In genomic region chr18:58538604-58539386, GRCh38 we compare ENCODE assay signal across 1 cellular context.
A peak's percentile ranks its signal among the peaks of the same experiment; 100 is the strongest.
TF ChIP-seq lines count a peak whose summit lies in the region.

No MANE protein-coding gene starts in this region.

TF ChIP-seq in HepG2, 621 proteins besides CTCF, POLR2A, EP300 and RAD21 (continued from another document and continues in another):
- TF ChIP-seq SNAPC5 (CRISPR knock-in tag; IDR thresholded peaks at IDR 0.05; ENCODE audit: borderline replicate concordance) (no peak), SP2 (CRISPR knock-in tag; IDR thresholded peaks at IDR 0.05) (peak; percentile 51; the same call in 1 of the 2 replicates), ASH2L (IDR thresholded peaks at IDR 0.05; ENCODE audit: insufficient read length, low read depth, low read length) (peak; percentile 46), RARA (CRISPR knock-in tag; IDR thresholded peaks at IDR 0.05) (peak; percentile 50), HNRNPLL (IDR thresholded peaks at IDR 0.05; ENCODE audit: low read depth, low read length, poor library complexity, severe bottlenecking) (no peak), SAP130 (CRISPR knock-in tag; IDR thresholded peaks at IDR 0.05; ENCODE audit: low read depth) (peak; percentile 57), ARNTL (CRISPR knock-in tag; IDR thresholded peaks at IDR 0.05) (0 out of 2 replicates have a peak, but pooled peaks have one; percentile 26), ZNF335 (CRISPR knock-in tag; IDR thresholded peaks at IDR 0.05) (0 out of 2 replicates have a peak, but pooled peaks have one; percentile 27), ZBTB20 (CRISPR knock-in tag; IDR thresholded peaks at IDR 0.05; ENCODE audit: borderline replicate concordance, low read depth) (no peak), MIXL1 (CRISPR knock-in tag; IDR thresholded peaks at IDR 0.05) (peak; percentile 47; the same call in 1 of the 2 replicates), TFAP4 (IDR thresholded peaks at IDR 0.05; ENCODE audit: borderline replicate concordance, low read depth) (peak; percentile 25; the same call in 1 of the 2 replicates), SOX5 (CRISPR knock-in tag; IDR thresholded peaks at IDR 0.05; ENCODE audit: borderline replicate concordance) (peak; percentile 64; the same call in 1 of the 2 replicates), PREB (CRISPR knock-in tag; IDR thresholded peaks at IDR 0.05) (no peak), KDM6A (CRISPR knock-in tag; IDR thresholded peaks at IDR 0.05; ENCODE audit: low read depth) (peak; percentile 46), SIX4 (CRISPR knock-in tag; IDR thresholded peaks at IDR 0.05) (peak; percentile 97), GFI1 (CRISPR knock-in tag; IDR thresholded peaks at IDR 0.05; ENCODE audit: borderline replicate concordance) (0 out of 2 replicates have a peak, but pooled peaks have one; percentile 19), ZNF138 (CRISPR knock-in tag; IDR thresholded peaks at IDR 0.05; ENCODE audit: low read depth) (no peak), ZNF441 (CRISPR knock-in tag; IDR thresholded peaks at IDR 0.05; ENCODE audit: borderline replicate concordance) (0 out of 2 replicates have a peak, but pooled peaks have one; percentile 25), CREB1 (IDR thresholded peaks at IDR 0.05) (no peak), CREB1 (CRISPR knock-in tag; IDR thresholded peaks at IDR 0.05) (peak; percentile 53), GATAD2A (CRISPR knock-in tag; IDR thresholded peaks at IDR 0.05) (peak; percentile 54; the same call in 1 of the 2 replicates), PAXIP1 (CRISPR knock-in tag; conservative IDR thresholded peaks at IDR 0.05) (peak; percentile 83), ELF1 (CRISPR knock-in tag; IDR thresholded peaks at IDR 0.05) (0 out of 2 replicates have a peak, but pooled peaks have one; percentile 14), MED1 (CRISPR knock-in tag; IDR thresholded peaks at IDR 0.05) (peak; percentile 70), SOX6 (IDR thresholded peaks at IDR 0.05) (no peak), SOX6 (CRISPR knock-in tag; IDR thresholded peaks at IDR 0.05) (peak; percentile 43; the same call in 1 of the 2 replicates), TEAD3 (CRISPR knock-in tag; optimal IDR thresholded peaks at IDR 0.05; ENCODE audit: borderline replicate concordance) (peak; percentile 13), THAP11 (CRISPR knock-in tag; IDR thresholded peaks at IDR 0.05) (peak; percentile 28; the same call in 1 of the 2 replicates), NFYB (CRISPR knock-in tag; IDR thresholded peaks at IDR 0.05) (peak; percentile 35; the same call in 1 of the 2 replicates), ZNF331 (CRISPR knock-in tag; IDR thresholded peaks at IDR 0.05) (peak; percentile 23; the same call in 1 of the 2 replicates), MAF1 (CRISPR knock-in tag; IDR thresholded peaks at IDR 0.05; ENCODE audit: borderline replicate concordance) (no peak), ZNF639 (CRISPR knock-in tag; conservative IDR thresholded peaks at IDR 0.05) (0 out of 2 replicates have a peak, but pooled peaks have one; percentile 25), DRAP1 (CRISPR knock-in tag; IDR thresholded peaks at IDR 0.05) (peak; percentile 48; the same call in 1 of the 2 replicates), NKX3-1 (CRISPR knock-in tag; IDR thresholded peaks at IDR 0.05) (no peak), POGZ (CRISPR knock-in tag; IDR thresholded peaks at IDR 0.05) (peak; percentile 40; the same call in 1 of the 2 replicates), FOXA1 (IDR thresholded peaks at IDR 0.05) (no peak), FOXA1 (CRISPR knock-in tag; IDR thresholded peaks at IDR 0.05) (no peak), HOXA3 (CRISPR knock-in tag; IDR thresholded peaks at IDR 0.05) (no peak), SALL1 (CRISPR knock-in tag; IDR thresholded peaks at IDR 0.05) (peak; percentile 60; the same call in 1 of the 2 replicates), ERF (CRISPR knock-in tag; IDR thresholded peaks at IDR 0.05) (no peak), ARID3A (IDR thresholded peaks at IDR 0.05; ENCODE audit: low read depth, low read length) (peak; percentile 57; the same call in 1 of the 2 replicates), PBX2 (CRISPR knock-in tag; IDR thresholded peaks at IDR 0.05) (peak; percentile 81), RXRB (CRISPR knock-in tag; IDR thresholded peaks at IDR 0.05; ENCODE audit: borderline replicate concordance) (peak; percentile 67), ARID5B (CRISPR knock-in tag; IDR thresholded peaks at IDR 0.05) (peak; percentile 56), HNF1A (IDR thresholded peaks at IDR 0.05; ENCODE audit: low read depth) (peak; percentile 86), HNF1A (CRISPR knock-in tag; IDR thresholded peaks at IDR 0.05; ENCODE audit: borderline replicate concordance) (peak; percentile 92; the same call in 1 of the 2 replicates), ZFP41 (CRISPR knock-in tag; IDR thresholded peaks at IDR 0.05; ENCODE audit: borderline replicate concordance) (no peak)
